In the genomic region with DNA sequence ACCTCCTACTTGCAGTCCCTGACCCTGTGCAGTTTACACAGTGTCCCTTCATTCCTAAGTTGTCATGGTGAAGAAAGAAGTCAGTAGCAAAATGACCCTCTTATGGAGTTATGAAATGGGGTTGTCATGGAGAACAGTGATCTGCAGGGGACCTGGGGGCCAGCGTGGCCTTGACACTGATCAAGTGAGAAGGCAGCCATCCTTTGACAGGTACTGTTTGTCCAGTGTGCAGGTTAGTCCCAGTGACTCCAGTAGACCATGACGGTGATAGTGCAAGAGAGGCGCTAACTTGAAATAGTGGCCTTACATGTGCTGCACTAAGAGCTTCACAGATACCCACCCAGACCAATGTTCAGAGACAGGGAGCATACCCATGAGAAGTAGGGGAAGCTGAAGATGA, we compare ENCODE assay signal across 8 cellular contexts.
"Had no signal": no experiment of that assay in that cellular context is flagged by ENCODE, and none has a peak within 500 bp of the region (broad histone marks: within the 10 kb centered on the region; RNA-seq: fewer than 3 reads in every experiment).

No MANE protein-coding gene starts in this region.

- H3K4me1 Mint-ChIP-seq: IgD-negative memory B cell had no signal

- DNase-seq: GM23248, GOT3, H7, KBM-7 had no signal

- H3K9me3 Mint-ChIP-seq: IgD-negative memory B cell had no signal

- H3K4me3 Mint-ChIP-seq: IgD-negative memory B cell had no signal

- H3K27me3 Mint-ChIP-seq: IgD-negative memory B cell had no signal

- H2AFZ ChIP-seq: GM23248 had no signal

- H3K36me3 Mint-ChIP-seq: IgD-negative memory B cell had no signal

- H3K9ac ChIP-seq: GM23248 had no signal

- H3K9me3 ChIP-seq: HAP-1 had no signal

- H3K4me3 ChIP-seq: GM23248, HAP-1 had no signal

- H3K36me3 ChIP-seq: HAP-1 had no signal

- H3K4me1 ChIP-seq: HAP-1 had no signal

- H3K27ac ChIP-seq: GM23248, HL-60 had no signal

- ATAC-seq: HCT116 had no signal
